ENCODE assay signal across 16 cellular contexts in the genomic region with DNA sequence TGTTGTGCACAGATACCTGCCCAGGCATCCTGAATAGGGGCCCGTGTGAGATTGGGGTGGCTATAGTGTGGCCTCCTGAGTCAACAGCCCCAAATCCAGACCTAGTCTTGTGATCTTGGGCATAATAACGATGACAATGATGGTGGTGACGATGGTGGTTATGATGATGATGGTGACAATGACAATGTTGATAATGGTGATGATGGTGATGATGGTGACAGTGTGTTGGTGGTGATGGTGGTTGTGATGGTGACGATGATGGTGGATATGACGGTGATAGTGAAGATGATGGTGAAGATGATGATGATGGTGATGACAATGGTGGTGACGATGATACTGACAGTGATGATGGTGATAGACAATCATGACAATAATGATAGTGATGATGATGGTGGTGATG. TPM values are rescaled to one million over a fixed set of nuclear protein-coding genes. Genes with fewer than 3 reads are reported as not detected.
DNase-seq lines count a peak whose midpoint lies in the region; ATAC-seq and TF ChIP-seq lines count a peak whose summit lies in the region.
"Had no signal": no experiment of that assay in that cellular context is flagged by ENCODE, and none has a peak within 500 bp of the region (broad histone marks: within the 10 kb centered on the region; RNA-seq: fewer than 3 reads in every experiment).

No MANE protein-coding gene starts in this region.

- no peak overlapping the region for H3K4me3 ChIP-seq in heart right ventricle
- no peak overlapping the region for H3K4me3 ChIP-seq in urinary bladder (ENCODE audit: low read depth, low read length)
- H3K4me3 ChIP-seq: thyroid gland had no signal

- DNase-seq in heart right ventricle (no peak), left ventricle myocardium superior (no peak), medulla oblongata (ENCODE audit: extremely low spot score) (no peak)
- DNase-seq in naive thymus-derived CD8-positive, alpha-beta T cell, result no peak
- DNase-seq: activated CD4-positive, alpha-beta T cell treated with anti-CD3 and anti-CD28 coated beads, Interleukin-2, amount 10 ng/mL, durations not matched to agents 24 days and 14 days; effector memory CD8-positive, alpha-beta T cell; head of caudate nucleus; NCI-H1436; NCI-H524; nephron progenitor cell had no signal

- no peaks in the 10 kb centered on the region for H3K27me3 ChIP-seq in heart right ventricle
- H3K27me3 ChIP-seq: thyroid gland had no signal

- intact Hi-C loops in heart right ventricle (cut with DNase I) (loop anchor here in 6 of 10 donors (1.0 to 10.0 kb wide), 10 partner anchors 15 to 367 kb away; a partner anchor contains a TSS), left ventricle myocardium superior (cut with micrococcal nuclease) (loop anchor here (5.0 kb wide), 1 partner anchor 80 kb away; a partner anchor contains a TSS)

- H3K4me1 Mint-ChIP-seq in brain, result peaks cover 43% of the 10 kb centered on the region
- peaks cover 21 to 41% (median 34%) of the 10 kb centered on the region in 4 donors for H3K4me1 Mint-ChIP-seq in naive thymus-derived CD8-positive, alpha-beta T cell

- H3K27ac ChIP-seq in heart right ventricle (peak overlapping the region; percentile 58 to 91 (median 82)), urinary bladder (ENCODE audit: low read depth) (peak overlapping the region; percentile 44)

- peaks cover 4% of the 10 kb centered on the region for H3K27me3 Mint-ChIP-seq in brain
- H3K27me3 Mint-ChIP-seq in naive thymus-derived CD8-positive, alpha-beta T cell, result no peaks in the 10 kb centered on the region
- H3K27me3 Mint-ChIP-seq: activated CD4-positive, alpha-beta T cell treated with anti-CD3 and anti-CD28 coated beads, Interleukin-2, amount 10 ng/mL, durations not matched to agents 24 days and 14 days; effector memory CD8-positive, alpha-beta T cell had no signal

- POLR2A ChIA-PET in naive thymus-derived CD8-positive, alpha-beta T cell (lab: Charles Lee), result no interaction called here

- H3K4me1 ChIP-seq in heart right ventricle (peaks cover 10 to 73% (median 52%) of the 10 kb centered on the region in 9 donors), urinary bladder (ENCODE audit: insufficient read depth) (peaks cover 5% of the 10 kb centered on the region)

- TF ChIP-seq CTCF in heart right ventricle (IDR thresholded peaks at IDR 0.05) (no peak), brain (conservative IDR thresholded peaks at IDR 0.05) (no peak)

- H3K9me3 Mint-ChIP-seq in brain, result peaks cover 0 to 3% (median 0%) of the 10 kb centered on the region in 5 experiments
- H3K9me3 Mint-ChIP-seq in naive thymus-derived CD8-positive, alpha-beta T cell, result peaks cover 0 to 12% (median 0%) of the 10 kb centered on the region in 9 donors

- H3K36me3 Mint-ChIP-seq in brain, result peaks cover 11% of the 10 kb centered on the region
- peaks cover 3 to 6% (median 6%) of the 10 kb centered on the region in 3 donors for H3K36me3 Mint-ChIP-seq in naive thymus-derived CD8-positive, alpha-beta T cell

- 85 to 95% methylated on average over 6 of the region's 6 CpGs for WGBS in heart right ventricle, 2 donors
- WGBS in urinary bladder, result 85% methylated on average over 6 of the region's 6 CpGs

- H3K36me3 ChIP-seq in heart right ventricle (peaks cover 0 to 5% (median 0%) of the 10 kb centered on the region in 9 donors), urinary bladder (ENCODE audit: insufficient read depth) (no peaks in the 10 kb centered on the region)
- H3K36me3 ChIP-seq: thyroid gland had no signal

- H3K9me3 ChIP-seq in heart right ventricle, result no peaks in the 10 kb centered on the region
- H3K9me3 ChIP-seq: thyroid gland had no signal

- ATAC-seq in heart right ventricle (no peak), left ventricle myocardium superior (no peak), HG03108 (IDR thresholded peaks at IDR 0.05; ENCODE audit: unreplicated experiment) (no peak), GM19395 (IDR thresholded peaks at IDR 0.05; ENCODE audit: unreplicated experiment) (no peak)
- ATAC-seq in naive thymus-derived CD8-positive, alpha-beta T cell, result no peak
- ATAC-seq: effector memory CD8-positive, alpha-beta T cell had no signal

- H3K27ac Mint-ChIP-seq in brain, result peak overlapping the region; percentile 0 to 29 (median 5)
- H3K27ac Mint-ChIP-seq in naive thymus-derived CD8-positive, alpha-beta T cell, result peak overlapping the region in 6 of 10 donors; percentile 2 to 80 (median 20)
- H3K27ac Mint-ChIP-seq: activated CD4-positive, alpha-beta T cell treated with anti-CD3 and anti-CD28 coated beads, Interleukin-2, amount 10 ng/mL, durations not matched to agents 24 days and 14 days had no signal

- H3K4me3 Mint-ChIP-seq in brain, result peak overlapping the region in 2 of 5 experiments; percentile 12 to 64
- peak overlapping the region in 1 of 10 donors; percentile 20 for H3K4me3 Mint-ChIP-seq in naive thymus-derived CD8-positive, alpha-beta T cell
- H3K4me3 Mint-ChIP-seq: activated CD4-positive, alpha-beta T cell treated with anti-CD3 and anti-CD28 coated beads, Interleukin-2, amount 10 ng/mL, durations not matched to agents 24 days and 14 days; effector memory CD8-positive, alpha-beta T cell had no signal

RNA-seq across cellular contexts. Expression of a gene that starts 5.1 kb away (rescaled TPM):
- total RNA-seq in heart right ventricle (100 to 1,000 TPM; 512 to 811 (median 576) TPM), left ventricle myocardium superior (693 TPM), urinary bladder (396 TPM)
- polyA plus RNA-seq in heart right ventricle (1,000 to 10,000 TPM; 1,609 to 4,111 TPM), brain (ENCODE audit: insufficient read depth, low read depth, low replicate concordance) (5,928 TPM), urinary bladder (4,730 TPM)
- total RNA-seq in naive thymus-derived CD8-positive, alpha-beta T cell, result 1,000 to 10,000 TPM; 3,205 to 3,496 TPM
- polyA plus RNA-seq in naive thymus-derived CD8-positive, alpha-beta T cell, result 1,000 to 10,000 TPM; 3,313 to 3,803 (median 3,517) TPM

RNA-seq across cellular contexts. Expression of a gene that starts 14.7 kb away (rescaled TPM):
- 100 to 1,000 TPM in 1 of 10 donors, 10 to 100 TPM in 9; 53.9 to 146 (median 67.2) TPM for total RNA-seq in heart right ventricle
- polyA plus RNA-seq in heart right ventricle, result 100 to 1,000 TPM; 103 to 358 TPM
- total RNA-seq in left ventricle myocardium superior, result 110 TPM
- 17.5 TPM for polyA plus RNA-seq in brain (ENCODE audit: insufficient read depth, low read depth, low replicate concordance)
- total RNA-seq in naive thymus-derived CD8-positive, alpha-beta T cell, result 1 to 10 TPM; 2.5 to 4.0 TPM
- under 1 TPM in 1 of 3 donors, not detected in 2; 0.27 TPM for polyA plus RNA-seq in naive thymus-derived CD8-positive, alpha-beta T cell
- 40.4 TPM for total RNA-seq in urinary bladder
- 162 TPM for polyA plus RNA-seq in urinary bladder

RNA-seq across cellular contexts. Expression of a gene that starts 25.2 kb away (rescaled TPM):
- total RNA-seq in heart right ventricle, result 10 to 100 TPM in 2 of 10 donors, 1 to 10 TPM in 8; 5.6 to 11.9 (median 8.0) TPM
- polyA plus RNA-seq in heart right ventricle, result 1 to 10 TPM; 2.9 to 6.9 TPM
- 19.1 TPM for total RNA-seq in left ventricle myocardium superior
- 12.0 TPM for polyA plus RNA-seq in brain (ENCODE audit: insufficient read depth, low read depth, low replicate concordance)
- 1 to 10 TPM; 6.3 to 6.4 TPM for total RNA-seq in naive thymus-derived CD8-positive, alpha-beta T cell
- polyA plus RNA-seq in naive thymus-derived CD8-positive, alpha-beta T cell, result 1 to 10 TPM in 2 of 3 donors, under 1 TPM in 1; 0.83 to 1.7 (median 1.1) TPM
- 2.1 TPM for total RNA-seq in urinary bladder
- polyA plus RNA-seq in urinary bladder, result 5.7 TPM

RNA-seq across cellular contexts. Expression of a gene that starts 45.5 kb away (rescaled TPM):
- total RNA-seq in heart right ventricle, result not detected
- polyA plus RNA-seq in heart right ventricle, result not detected
- total RNA-seq in left ventricle myocardium superior, result not detected
- 0.92 TPM for polyA plus RNA-seq in brain (ENCODE audit: insufficient read depth, low read depth, low replicate concordance)
- total RNA-seq in naive thymus-derived CD8-positive, alpha-beta T cell, result not detected
- polyA plus RNA-seq in naive thymus-derived CD8-positive, alpha-beta T cell, result not detected
- 0.69 TPM for total RNA-seq in urinary bladder
- polyA plus RNA-seq in urinary bladder, result 1.1 TPM
- total RNA-seq: activated CD4-positive, alpha-beta T cell treated with anti-CD3 and anti-CD28 coated beads, Interleukin-2, amount 10 ng/mL, durations not matched to agents 24 days and 14 days; T-helper 1 cell treated with Interleukin-12 subunit alpha and Interleukin-12 subunit beta and Interleukin-4 antibody, amounts not matched to agents 30 ng/mL and 1 ng/mL, for 36 hours had no signal
